25 cellular contexts compared by ENCODE assay signal in genomic region chr4:82439088-82439487, GRCh38. TPM values are rescaled to one million over a fixed set of nuclear protein-coding genes. Genes with fewer than 3 reads are reported as not detected.
DNase-seq lines count a peak whose midpoint lies in the region; ATAC-seq, FAIRE-seq and TF ChIP-seq lines count a peak whose summit lies in the region.
"Had no signal": no experiment of that assay in that cellular context is flagged by ENCODE, and none has a peak within 500 bp of the region (broad histone marks: within the 10 kb centered on the region; RNA-seq: fewer than 3 reads in every experiment).

No MANE protein-coding gene starts in this region.

- TF ChIP-seq POLR2A in K562 (conservative IDR thresholded peaks at IDR 0.05): no peak

- peak in 1 of 2 donors; percentile 28 for ATAC-seq in activated T-cell treated with anti-CD3 and anti-CD28 coated beads, Interleukin-2, amount 50 U/mL, for 4 hours
- ATAC-seq in CD8-positive, alpha-beta T cell: no peak
- no peak for ATAC-seq in T-helper 17 cell
- ATAC-seq in K562: no peak
- ATAC-seq: HCT116, Panc1 had no signal

- H3K27me3 ChIP-seq in CD8-positive, alpha-beta T cell (ENCODE audit: insufficient read depth, low read length): no peaks in the 10 kb centered on the region
- no peaks in the 10 kb centered on the region for H3K27me3 ChIP-seq in K562 (ENCODE audit: control insufficient read depth in 2 of 2, insufficient read depth in 2 of 2, low read length in 2 of 2)
- H3K27me3 ChIP-seq: MG63 had no signal

- TF ChIP-seq CTCF in CD8-positive, alpha-beta T cell (IDR thresholded peaks at IDR 0.05): no peak
- no peak for TF ChIP-seq CTCF in K562 (IDR thresholded peaks at IDR 0.05 in 2 of 3, conservative IDR thresholded peaks at IDR 0.05 in 1 of 3; ENCODE audit: insufficient read depth in 2 of 3, low read depth in 1 of 3, low read length in 3 of 3)

- no peaks in the 10 kb centered on the region for H3K9me3 Mint-ChIP-seq in activated T-cell treated with anti-CD3 and anti-CD28 coated beads, Interleukin-2, amount 50 U/mL, for 4 hours
- no peaks in the 10 kb centered on the region for H3K9me3 Mint-ChIP-seq in CD8-positive, alpha-beta T cell
- H3K9me3 Mint-ChIP-seq: IgD-negative memory B cell had no signal

- no peak for TF ChIP-seq EP300 in K562 (IDR thresholded peaks at IDR 0.05; ENCODE audit: low read length)

- peaks cover 95% of the 10 kb centered on the region for H3K79me2 ChIP-seq in K562 (ENCODE audit: control insufficient read depth, insufficient read depth, low read length)

- no peak for DNase-seq in activated T-cell treated with anti-CD3 and anti-CD28 coated beads, Interleukin-2, amount 50 U/mL, for 4 hours
- no peak for DNase-seq in activated T-cell treated with anti-CD3 and anti-CD28 coated beads for 4 hours
- no peak for DNase-seq in CD8-positive, alpha-beta T cell
- DNase-seq in T-helper 17 cell: no peak
- DNase-seq in K562 (ENCODE audit: extremely low read depth in 1 of 4, low spot score in 3 of 4): no peak
- DNase-seq in stimulated activated CD4-positive, alpha-beta T cell treated with anti-CD3 and anti-CD28 coated beads, Interleukin-2, amount 100 ng/mL, for 48 hours: no peak
- DNase-seq in NCI-H2227 (lab: John Stamatoyannopoulos, UW; ENCODE audit: unreplicated experiment): no peak
- no peak for DNase-seq in NK-92 (lab: John Stamatoyannopoulos, UW; ENCODE audit: unreplicated experiment)
- DNase-seq: Karpas-422, MG63, NCI-H1417, NCI-H187 treated with DMSO at 0.1 percent for 48 hours, NCI-H226, NCI-H510A treated with DMSO at 0.1 percent for 48 hours, NCI-H774, SIG-M5 had no signal

- no peak overlapping the region for H3K9ac ChIP-seq in K562 (ENCODE audit: insufficient read depth in 1 of 2, low read depth in 2 of 2, low read length in 2 of 2)

- no peaks in the 10 kb centered on the region for H3K9me1 ChIP-seq in K562 (ENCODE audit: control insufficient read depth, insufficient read depth, low read length)

- CTCF ChIA-PET in CD8-positive, alpha-beta T cell (lab: Charles Lee): interaction anchor here (0.8 to 1.0 kb wide), 2 partner anchors 9 to 22 kb away, joined by 3 to 4 read pairs; no protein-coding TSS in a partner anchor
- CTCF ChIA-PET in K562 (lab: Yijun Ruan, JAX; ENCODE audit: low intra/inter-chr PET ratio): no interaction called here

- no peak for TF ChIP-seq RAD21 in K562 (CRISPR knock-in tag; conservative IDR thresholded peaks at IDR 0.05 in 1 of 2, IDR thresholded peaks at IDR 0.05 in 1 of 2)

- no peaks in the 10 kb centered on the region for H3K9me3 ChIP-seq in CD8-positive, alpha-beta T cell (ENCODE audit: low read length)
- H3K9me3 ChIP-seq in T-helper 17 cell (ENCODE audit: control insufficient read depth, low read length, poor library complexity, severe bottlenecking) (no peaks in the 10 kb centered on the region), K562 (replicated peaks; ENCODE audit: control insufficient read depth, insufficient read depth, low read depth, low read length) (0 out of 2 replicates have a peak, but pooled peaks cover 1% of the 10 kb centered on the region)
- H3K9me3 ChIP-seq: MG63 had no signal

- H3K4me3 Mint-ChIP-seq in activated T-cell treated with anti-CD3 and anti-CD28 coated beads, Interleukin-2, amount 50 U/mL, for 4 hours: peak overlapping the region; percentile 6
- H3K4me3 Mint-ChIP-seq in CD8-positive, alpha-beta T cell: no peak overlapping the region
- no peak overlapping the region for H3K4me3 Mint-ChIP-seq in T-helper 17 cell
- H3K4me3 Mint-ChIP-seq: IgD-negative memory B cell had no signal

- in situ Hi-C loops in K562 (cut with MboI): no loop called here

- H3K4me2 ChIP-seq in K562 (ENCODE audit: insufficient read depth, low read length): no peak overlapping the region

- H3K4me1 ChIP-seq in CD8-positive, alpha-beta T cell (ENCODE audit: insufficient read depth, low read length): peaks cover 24% of the 10 kb centered on the region
- peaks cover 0 to 3% of the 10 kb centered on the region in 2 experiments; a peak in 1 of 5 replicates for H3K4me1 ChIP-seq in K562 (replicated peaks in 1 of 2; ENCODE audit: control insufficient read depth in 2 of 2, insufficient read depth in 2 of 2, low read length in 2 of 2)

- peaks cover 5% of the 10 kb centered on the region; the same call in 1 of the 2 replicates for H4K20me1 ChIP-seq in K562 (replicated peaks; ENCODE audit: control insufficient read depth, insufficient read depth, low read length)

- no peaks in the 10 kb centered on the region for H3K36me3 ChIP-seq in CD8-positive, alpha-beta T cell (ENCODE audit: insufficient read depth, low read length)
- H3K36me3 ChIP-seq in K562 (ENCODE audit: control insufficient read depth, insufficient read depth, low read length): peaks cover 44% of the 10 kb centered on the region; the same call in 2 of the 3 replicates
- H3K36me3 ChIP-seq: MG63 had no signal

- H3K27ac ChIP-seq in CD8-positive, alpha-beta T cell (ENCODE audit: low read depth, low read length): no peak overlapping the region
- H3K27ac ChIP-seq in K562 (ENCODE audit: extremely low read depth, low read depth, low read length): no peak overlapping the region
- H3K27ac ChIP-seq: C4-2B had no signal

- H3K36me3 Mint-ChIP-seq in activated T-cell treated with anti-CD3 and anti-CD28 coated beads, Interleukin-2, amount 50 U/mL, for 4 hours (ENCODE audit: insufficient read depth): peaks cover 38% of the 10 kb centered on the region
- peaks cover 45% of the 10 kb centered on the region for H3K36me3 Mint-ChIP-seq in CD8-positive, alpha-beta T cell
- peaks cover 5% of the 10 kb centered on the region for H3K36me3 Mint-ChIP-seq in T-helper 17 cell (ENCODE audit: low read depth)

- 67% methylated on average over 2 of the region's 2 CpGs for WGBS in K562 (ENCODE audit: insufficient coverage, low coverage, missing lambda C conversion rate)

- no TSS peak for BruUV-seq in K562 (replicated peaks; lab: Mats Ljungman, UMichigan)

- no peak overlapping the region for H2AFZ ChIP-seq in K562 (ENCODE audit: low read depth, low read length)

- peaks cover 67% of the 10 kb centered on the region for H3K4me1 Mint-ChIP-seq in activated T-cell treated with anti-CD3 and anti-CD28 coated beads, Interleukin-2, amount 50 U/mL, for 4 hours (ENCODE audit: low read depth)
- peaks cover 68% of the 10 kb centered on the region for H3K4me1 Mint-ChIP-seq in CD8-positive, alpha-beta T cell (ENCODE audit: low read depth)
- H3K4me1 Mint-ChIP-seq in T-helper 17 cell: peaks cover 31% of the 10 kb centered on the region

- POLR2A ChIA-PET in CD8-positive, alpha-beta T cell (lab: Charles Lee): interaction anchor here (1.4 to 1.5 kb wide), 2 partner anchors 9 to 10 kb away, joined by 3 to 4 read pairs; partner anchors contain the start of gene HNRNPDL
- POLR2A ChIA-PET in K562 (lab: Yijun Ruan, JAX): interaction anchor here (0.8 to 4.9 kb wide), 3 partner anchors 9 to 66 kb away, joined by 3 to 29 read pairs (median 3); partner anchors contain the start of gene HNRNPDL

- intact Hi-C loops in CD8-positive, alpha-beta T cell (cut with DNase I, micrococcal nuclease): loop anchor here in 1 of 2 experiments (10.0 kb wide), 2 partner anchors 846 to 1046 kb away; partner anchors contain the start of genes ABRAXAS1 and COQ2
- intact Hi-C loops in K562 (cut with micrococcal nuclease): no loop called here

- peak overlapping the region; percentile 72 for H3K27ac Mint-ChIP-seq in CD8-positive, alpha-beta T cell
- peak overlapping the region; percentile 5 for H3K27ac Mint-ChIP-seq in T-helper 17 cell

- no peaks in the 10 kb centered on the region for H3K27me3 Mint-ChIP-seq in activated T-cell treated with anti-CD3 and anti-CD28 coated beads, Interleukin-2, amount 50 U/mL, for 4 hours (ENCODE audit: low read depth)
- H3K27me3 Mint-ChIP-seq in CD8-positive, alpha-beta T cell (ENCODE audit: low read depth): no peaks in the 10 kb centered on the region
- H3K27me3 Mint-ChIP-seq in T-helper 17 cell: no peaks in the 10 kb centered on the region
- H3K27me3 Mint-ChIP-seq: IgD-negative memory B cell had no signal

- H3K4me3 ChIP-seq in CD8-positive, alpha-beta T cell (ENCODE audit: low read depth, low read length): no peak overlapping the region
- H3K4me3 ChIP-seq in K562: no peak overlapping the region
- H3K4me3 ChIP-seq: MG63 had no signal

- no peak for FAIRE-seq in K562 (lab: Jason Lieb, UNC)
- FAIRE-seq: A204.1, G401.6, GM18507, H1, HTR-8/SVneo had no signal

RNA-seq across cellular contexts. Expression of gene ENOPH1, which starts 8.7 kb away (rescaled TPM):
- 10 to 100 TPM; 75.3 to 96.4 (median 86.0) TPM for total RNA-seq in activated T-cell treated with anti-CD3 and anti-CD28 coated beads, Interleukin-2, amount 50 U/mL, for 4 hours
- total RNA-seq in CD8-positive, alpha-beta T cell: 10 to 100 TPM; 21.4 to 21.8 TPM
- total RNA-seq in T-helper 17 cell (10 to 100 TPM; 18.3 to 22.4 TPM), K562 (2014; rRNA removed) (44.2 and 52.5 TPM in 2 replicates), K562 (2014; rRNA removed; fragmentation: Illumina TruSeq; extraction: Trizol) (70.4 and 71.4 TPM in 2 replicates), K562 (2015; rRNA removed; fragmentation: Illumina TruSeq; extraction: Trizol) (53.7 and 57.1 TPM in 2 replicates), K562 (2021) (51.0 and 51.4 TPM in 2 replicates)
- total RNA-seq in K562 (2011; cell fraction: chromatin; rRNA removed; ENCODE audit: low replicate concordance): 7.4 and 14.2 TPM in 2 replicates
- 5.5 and 6.1 TPM in 2 replicates for total RNA-seq in K562 (2011; cell fraction: nucleolus; rRNA removed)
- 7.6 and 14.4 TPM in 2 replicates for total RNA-seq in K562 (2011; cell fraction: nucleoplasm; rRNA removed)
- polyA plus RNA-seq in K562 (2011; rRNA removed) (21.0 and 29.8 TPM in 2 replicates), K562 (2014; fragmentation: Illumina TruSeq; extraction: Trizol) (59.8 and 66.5 TPM in 2 replicates), K562 (2014; fragmentation: Nextera tagmentation; extraction: Ambion mirVana) (10 to 100 TPM; 33.6 to 38.2 TPM), K562 (2014; rRNA removed) (48.9 and 58.7 TPM in 2 replicates)
- polyA plus RNA-seq in K562 (2011; cell fraction: cytosol; rRNA removed): 13.2 and 15.4 TPM in 2 replicates
- polyA plus RNA-seq in K562 (2011; cell fraction: nucleus; rRNA removed): 6.5 and 7.1 TPM in 2 replicates
- 38.2 and 48.5 TPM in 2 replicates for polyA plus RNA-seq in K562 (2012)
- polyA minus RNA-seq in K562 (2011; rRNA and poly(A)+ RNA removed): 24.2 and 24.4 TPM in 2 replicates
- 9.9 and 10.2 TPM in 2 replicates for polyA minus RNA-seq in K562 (2011; cell fraction: cytosol; rRNA and poly(A)+ RNA removed)
- polyA minus RNA-seq in K562 (2011; cell fraction: nucleus; rRNA and poly(A)+ RNA removed): 5.3 and 5.9 TPM in 2 replicates

RNA-seq across cellular contexts. Expression of gene HNRNPDL, which starts 8.8 kb away (rescaled TPM):
- total RNA-seq in activated T-cell treated with anti-CD3 and anti-CD28 coated beads, Interleukin-2, amount 50 U/mL, for 4 hours: 100 to 1,000 TPM; 682 to 719 (median 695) TPM
- total RNA-seq in CD8-positive, alpha-beta T cell: 100 to 1,000 TPM; 490 to 494 TPM
- total RNA-seq in T-helper 17 cell (100 to 1,000 TPM; 339 to 360 TPM), K562 (2014; rRNA removed) (278 and 351 TPM in 2 replicates), K562 (2014; rRNA removed; fragmentation: Illumina TruSeq; extraction: Trizol) (389 and 475 TPM in 2 replicates), K562 (2015; rRNA removed; fragmentation: Illumina TruSeq; extraction: Trizol) (472 and 503 TPM in 2 replicates), K562 (2021) (296 and 315 TPM in 2 replicates)
- 92.3 and 355 TPM in 2 replicates for total RNA-seq in K562 (2011; cell fraction: chromatin; rRNA removed; ENCODE audit: low replicate concordance)
- 64.7 and 75.9 TPM in 2 replicates for total RNA-seq in K562 (2011; cell fraction: nucleolus; rRNA removed)
- 136 and 154 TPM in 2 replicates for total RNA-seq in K562 (2011; cell fraction: nucleoplasm; rRNA removed)
- polyA plus RNA-seq in K562 (2011; rRNA removed) (185 and 257 TPM in 2 replicates), K562 (2014; fragmentation: Illumina TruSeq; extraction: Trizol) (392 and 393 TPM in 2 replicates), K562 (2014; fragmentation: Nextera tagmentation; extraction: Ambion mirVana) (100 to 1,000 TPM; 243 to 299 TPM), K562 (2014; rRNA removed) (555 and 652 TPM in 2 replicates)
- 53.9 and 124 TPM in 2 replicates for polyA plus RNA-seq in K562 (2011; cell fraction: cytosol; rRNA removed)
- polyA plus RNA-seq in K562 (2011; cell fraction: nucleus; rRNA removed): 287 and 487 TPM in 2 replicates
- 144 and 421 TPM in 2 replicates for polyA plus RNA-seq in K562 (2012)
- 151 and 158 TPM in 2 replicates for polyA minus RNA-seq in K562 (2011; rRNA and poly(A)+ RNA removed)
- polyA minus RNA-seq in K562 (2011; cell fraction: cytosol; rRNA and poly(A)+ RNA removed): 67.0 and 67.9 TPM in 2 replicates
- 82.9 and 155 TPM in 2 replicates for polyA minus RNA-seq in K562 (2011; cell fraction: nucleus; rRNA and poly(A)+ RNA removed)
